Comparison of ENCODE assay signal across 9 cellular contexts in genomic region chr7:55546826-55547225, GRCh38. TPM values are rescaled to one million over a fixed set of nuclear protein-coding genes. Genes with fewer than 3 reads are reported as not detected.
DNase-seq lines count a peak whose midpoint lies in the region; ATAC-seq, FAIRE-seq and TF ChIP-seq lines count a peak whose summit lies in the region.
"Had no signal": no experiment of that assay in that cellular context is flagged by ENCODE, and none has a peak within 500 bp of the region (broad histone marks: within the 10 kb centered on the region; RNA-seq: fewer than 3 reads in every experiment).

No MANE protein-coding gene starts in this region.

- in situ Hi-C loops in Caki2 (cut with HindIII; ENCODE audit: low pct_unique_long_range_greater_than_20kb, low sequenced_read_pairs) = no loop called here
- in situ Hi-C loops in KBM-7 (cut with MboI; ENCODE audit: low pct_unique_long_range_greater_than_20kb, low sequenced_read_pairs) = no loop called here

- no peaks in the 10 kb centered on the region for H3K27me3 ChIP-seq in astrocyte (ENCODE audit: insufficient read depth, low read length)

- no peak overlapping the region for H2AFZ ChIP-seq in astrocyte (ENCODE audit: low read depth, low read length)

- peaks cover 28% of the 10 kb centered on the region for H3K4me1 ChIP-seq in astrocyte (ENCODE audit: insufficient read depth, low read length)

- H3K36me3 ChIP-seq in astrocyte (ENCODE audit: insufficient read depth, low read length) = no peaks in the 10 kb centered on the region

- peaks cover 94% of the 10 kb centered on the region for H3K79me2 ChIP-seq in astrocyte (ENCODE audit: insufficient read depth, low read length)

- peak overlapping the region; percentile 27 for H3K4me3 Mint-ChIP-seq in astrocyte (ENCODE audit: unreplicated experiment)
- H3K4me3 Mint-ChIP-seq: T-helper 1 cell treated with Interleukin-12 subunit alpha and Interleukin-12 subunit beta and Interleukin-4 antibody, amounts not matched to agents 30 μg/mL and 1 μg/mL, for 36 hours had no signal

- no peaks in the 10 kb centered on the region for H3K9me3 ChIP-seq in astrocyte (ENCODE audit: insufficient read depth, low read depth, low read length)

- H3K27me3 Mint-ChIP-seq in astrocyte (ENCODE audit: low read depth, unreplicated experiment) = no peaks in the 10 kb centered on the region

- peak overlapping the region; percentile 69 for H3K4me2 ChIP-seq in astrocyte (ENCODE audit: low read length)

- no peak for TF ChIP-seq CTCF in astrocyte (IDR thresholded peaks at IDR 0.05; ENCODE audit: insufficient read depth, low read depth, low read length)

- ATAC-seq in GM21717 (IDR thresholded peaks at IDR 0.05; ENCODE audit: unreplicated experiment) = peak; percentile 39
- no peak for ATAC-seq in GM18858 (IDR thresholded peaks at IDR 0.05; ENCODE audit: unreplicated experiment)

- H3K4me3 ChIP-seq in astrocyte (ENCODE audit: insufficient read depth, low read depth, low read length) = no peak overlapping the region

- DNase-seq in Caki2 (ENCODE audit: low read depth) = peak; percentile 90
- peak; percentile 36 for DNase-seq in NCI-H2171 (lab: John Stamatoyannopoulos, UW)
- DNase-seq in astrocyte (ENCODE audit: low read depth) = peak; percentile 75
- DNase-seq in hypothalamus (lab: John Stamatoyannopoulos, UW) = peak in 33 of 51 donors; percentile 7 to 79 (median 44)
- DNase-seq in stromal cell of bone marrow (ENCODE audit: low read depth) = peak; percentile 85
- DNase-seq in KBM-7 = no peak

- H3K9ac ChIP-seq in astrocyte (ENCODE audit: low read length) = peak overlapping the region; percentile 24

- no peak overlapping the region for H3K27ac Mint-ChIP-seq in astrocyte (ENCODE audit: unreplicated experiment)
- H3K27ac Mint-ChIP-seq: T-helper 1 cell treated with Interleukin-12 subunit alpha and Interleukin-12 subunit beta and Interleukin-4 antibody, amounts not matched to agents 30 μg/mL and 1 μg/mL, for 36 hours had no signal

- H3K9me3 Mint-ChIP-seq in astrocyte (ENCODE audit: unreplicated experiment) = peaks cover 2% of the 10 kb centered on the region
- H3K9me3 Mint-ChIP-seq: T-helper 1 cell treated with Interleukin-12 subunit alpha and Interleukin-12 subunit beta and Interleukin-4 antibody, amounts not matched to agents 30 μg/mL and 1 μg/mL, for 36 hours had no signal

- peaks cover 36% of the 10 kb centered on the region for H3K4me1 Mint-ChIP-seq in astrocyte (ENCODE audit: low read depth, unreplicated experiment)

- H3K36me3 Mint-ChIP-seq in astrocyte (ENCODE audit: low read depth, unreplicated experiment) = peaks cover 7% of the 10 kb centered on the region

- peaks cover 96% of the 10 kb centered on the region for H4K20me1 ChIP-seq in astrocyte (ENCODE audit: insufficient read depth, low read length)

- H3K27ac ChIP-seq in astrocyte (ENCODE audit: low read depth, low read length) = peak overlapping the region; percentile 52

- peak; percentile 59 for FAIRE-seq in astrocyte (lab: Jason Lieb, UNC)

RNA-seq across cellular contexts. Expression of gene VOPP1, which starts 25.5 kb away (rescaled TPM):
- total RNA-seq in Caki2 (2014; rRNA removed; shearing (Covaris generic); ENCODE audit: low replicate concordance) = 101 and 113 TPM in 2 replicates
- total RNA-seq in astrocyte = 111 and 133 TPM in 2 replicates
